In the genomic region with DNA sequence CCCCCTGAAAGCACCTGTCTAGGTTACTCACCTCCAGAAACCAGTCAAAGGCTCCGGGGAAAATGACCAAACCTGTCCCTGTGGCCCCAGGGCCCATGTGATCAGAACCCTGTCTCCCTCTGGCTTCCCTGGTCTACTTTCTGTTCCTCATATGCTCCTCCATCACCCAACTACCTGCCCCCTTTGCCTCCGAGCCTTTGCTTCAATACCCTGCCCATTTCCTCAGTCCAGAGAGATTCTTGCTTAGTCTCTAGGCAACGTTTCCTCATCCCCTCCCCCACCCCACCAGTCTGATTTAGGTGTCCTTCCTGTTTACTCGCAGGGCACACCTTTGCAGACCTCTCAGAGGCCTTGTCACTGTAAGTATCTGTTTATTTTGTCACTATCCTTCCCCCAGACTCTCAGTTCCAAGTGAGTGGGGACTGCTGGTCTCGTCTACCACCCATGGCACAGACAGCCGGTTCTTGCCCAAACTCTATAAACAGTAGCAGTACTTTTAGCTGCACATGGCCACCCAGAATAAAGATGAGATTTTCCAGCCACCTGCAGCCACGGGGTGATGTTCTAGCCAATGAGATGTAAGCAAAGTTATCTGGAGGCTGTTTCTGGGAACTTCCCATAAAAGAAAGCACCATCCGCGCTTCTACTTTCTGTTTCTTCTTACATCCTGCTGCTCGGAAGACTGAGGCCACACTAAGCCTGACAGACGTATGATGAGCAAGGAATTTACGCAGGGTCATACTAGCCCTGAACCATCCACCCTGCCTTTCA, we compare ENCODE assay signal across 8 cellular contexts. TPM values are rescaled to one million over a fixed set of nuclear protein-coding genes. Genes with fewer than 3 reads are reported as not detected.
DNase-seq lines count a peak whose midpoint lies in the region; ATAC-seq and TF ChIP-seq lines count a peak whose summit lies in the region.

No MANE protein-coding gene starts in this region.

- no peak for TF ChIP-seq CTCF in GM12864 (IDR thresholded peaks at IDR 0.05; ENCODE audit: low read depth, low read length, missing control alignments)
- no peak for TF ChIP-seq CTCF in vagina (IDR thresholded peaks at IDR 0.05)
- TF ChIP-seq CTCF in tibial artery (IDR thresholded peaks at IDR 0.05): no peak

- peak; percentile 89 for ATAC-seq in GM21717 (IDR thresholded peaks at IDR 0.05; ENCODE audit: unreplicated experiment)
- peak; percentile 73 to 85 for ATAC-seq in naive thymus-derived CD8-positive, alpha-beta T cell

- H3K9me3 Mint-ChIP-seq in activated T-helper 1 cell treated with anti-CD3 and anti-CD28 coated beads, Interleukin-12 subunit alpha, Interleukin-12 subunit beta, Interleukin-2, Interleukin-4 antibody, amounts not matched to agents 30 ng/mL and 10 ng/mL and 1 ng/mL, durations not matched to agents 14 hours and 24 hours and 36 hours: no peaks in the 10 kb centered on the region
- H3K9me3 Mint-ChIP-seq in naive thymus-derived CD8-positive, alpha-beta T cell: no peaks in the 10 kb centered on the region

- intact Hi-C loops in activated T-helper 1 cell treated with anti-CD3 and anti-CD28 coated beads, Interleukin-12 subunit alpha, Interleukin-12 subunit beta, Interleukin-2, Interleukin-4 antibody, amounts not matched to agents 30 ng/mL and 10 ng/mL and 1 ng/mL, durations not matched to agents 14 hours and 24 hours and 36 hours (cut with micrococcal nuclease): loop anchor here (1.0 to 10.0 kb wide), 7 partner anchors 12 to 941 kb away; partner anchors contain the start of gene ELOVL5
- intact Hi-C loops in vagina (cut with DNase I) (no loop called here), tibial artery (cut with DNase I; ENCODE audit: low total_unique reads) (no loop called here)

- H3K27me3 Mint-ChIP-seq in activated T-helper 1 cell treated with anti-CD3 and anti-CD28 coated beads, Interleukin-12 subunit alpha, Interleukin-12 subunit beta, Interleukin-2, Interleukin-4 antibody, amounts not matched to agents 30 ng/mL and 10 ng/mL and 1 ng/mL, durations not matched to agents 14 hours and 24 hours and 36 hours (ENCODE audit: insufficient read depth): no peaks in the 10 kb centered on the region
- H3K27me3 Mint-ChIP-seq in naive thymus-derived CD8-positive, alpha-beta T cell: no peaks in the 10 kb centered on the region

- H3K36me3 ChIP-seq in vagina (no peaks in the 10 kb centered on the region), tibial artery (peaks cover 0 to 3% (median 0%) of the 10 kb centered on the region in 3 donors)

- H3K27ac Mint-ChIP-seq in activated T-helper 1 cell treated with anti-CD3 and anti-CD28 coated beads, Interleukin-12 subunit alpha, Interleukin-12 subunit beta, Interleukin-2, Interleukin-4 antibody, amounts not matched to agents 30 ng/mL and 10 ng/mL and 1 ng/mL, durations not matched to agents 14 hours and 24 hours and 36 hours: peak overlapping the region; percentile 96
- peak overlapping the region; percentile 96 to 100 (median 100) for H3K27ac Mint-ChIP-seq in naive thymus-derived CD8-positive, alpha-beta T cell

- H3K4me1 Mint-ChIP-seq in activated T-helper 1 cell treated with anti-CD3 and anti-CD28 coated beads, Interleukin-12 subunit alpha, Interleukin-12 subunit beta, Interleukin-2, Interleukin-4 antibody, amounts not matched to agents 30 ng/mL and 10 ng/mL and 1 ng/mL, durations not matched to agents 14 hours and 24 hours and 36 hours (ENCODE audit: low read depth): peaks cover 89% of the 10 kb centered on the region
- H3K4me1 Mint-ChIP-seq in naive thymus-derived CD8-positive, alpha-beta T cell: peaks cover 43 to 96% (median 89%) of the 10 kb centered on the region in 4 donors

- peak overlapping the region; percentile 25 for H3K27ac ChIP-seq in vagina
- no peak overlapping the region for H3K27ac ChIP-seq in tibial artery

- POLR2A ChIA-PET in naive thymus-derived CD8-positive, alpha-beta T cell (lab: Charles Lee): interaction anchor here (0.8 to 6.1 kb wide), 8 partner anchors 9 to 48 kb away, joined by 3 to 75 read pairs (median 8); partner anchors contain the start of gene ELOVL5

- H3K4me1 ChIP-seq in vagina: peaks cover 9% of the 10 kb centered on the region
- H3K4me1 ChIP-seq in tibial artery: peaks cover 0 to 6% (median 0%) of the 10 kb centered on the region in 4 donors

- H3K36me3 Mint-ChIP-seq in activated T-helper 1 cell treated with anti-CD3 and anti-CD28 coated beads, Interleukin-12 subunit alpha, Interleukin-12 subunit beta, Interleukin-2, Interleukin-4 antibody, amounts not matched to agents 30 ng/mL and 10 ng/mL and 1 ng/mL, durations not matched to agents 14 hours and 24 hours and 36 hours (ENCODE audit: low read depth): peaks cover 39% of the 10 kb centered on the region
- peaks cover 0 to 2% (median 0%) of the 10 kb centered on the region in 3 donors for H3K36me3 Mint-ChIP-seq in naive thymus-derived CD8-positive, alpha-beta T cell

- H3K4me3 ChIP-seq in GM12864 (ENCODE audit: low read depth, low read length): peak overlapping the region; percentile 30
- H3K4me3 ChIP-seq in vagina: no peak overlapping the region
- H3K4me3 ChIP-seq in tibial artery: no peak overlapping the region

- no peaks in the 10 kb centered on the region for H3K9me3 ChIP-seq in vagina
- H3K9me3 ChIP-seq in tibial artery: no peaks in the 10 kb centered on the region

- H3K27me3 ChIP-seq in vagina (no peaks in the 10 kb centered on the region), tibial artery (no peaks in the 10 kb centered on the region)

- no peak for TF ChIP-seq POLR2A in vagina (IDR thresholded peaks at IDR 0.05)

- H3K4me3 Mint-ChIP-seq in activated T-helper 1 cell treated with anti-CD3 and anti-CD28 coated beads, Interleukin-12 subunit alpha, Interleukin-12 subunit beta, Interleukin-2, Interleukin-4 antibody, amounts not matched to agents 30 ng/mL and 10 ng/mL and 1 ng/mL, durations not matched to agents 14 hours and 24 hours and 36 hours: peak overlapping the region; percentile 78
- H3K4me3 Mint-ChIP-seq in naive thymus-derived CD8-positive, alpha-beta T cell: peak overlapping the region; percentile 84 to 99 (median 90)

- DNase-seq in GM12864 (ENCODE audit: low read depth) (peak; percentile 89), NCI-H510A (lab: John Stamatoyannopoulos, UW) (peak; percentile 82), vagina (ENCODE audit: extremely low spot score in 2 of 2) (no peak), tibial artery (no peak), NCI-H345 treated with DMSO at 0.1 percent for 48 hours (lab: John Stamatoyannopoulos, UW; ENCODE audit: unreplicated experiment) (no peak)
- DNase-seq in activated T-helper 1 cell treated with anti-CD3 and anti-CD28 coated beads, Interleukin-12 subunit alpha, Interleukin-12 subunit beta, Interleukin-2, Interleukin-4 antibody, amounts not matched to agents 30 ng/mL and 10 ng/mL and 1 ng/mL, durations not matched to agents 14 hours and 24 hours and 36 hours (ENCODE audit: low spot score): peak; percentile 74
- DNase-seq in naive thymus-derived CD8-positive, alpha-beta T cell: peak; percentile 28 to 89 (median 72)

RNA-seq across cellular contexts. Expression of gene ELOVL5, which starts 13.3 kb away (rescaled TPM):
- 121 and 131 TPM in 2 replicates for total RNA-seq in activated T-helper 1 cell treated with anti-CD3 and anti-CD28 coated beads, Interleukin-12 subunit alpha, Interleukin-12 subunit beta, Interleukin-2, Interleukin-4 antibody, amounts not matched to agents 30 ng/mL and 10 ng/mL and 1 ng/mL, durations not matched to agents 14 hours and 24 hours and 36 hours
- total RNA-seq in naive thymus-derived CD8-positive, alpha-beta T cell: 10 to 100 TPM; 59.4 to 67.4 TPM
- polyA plus RNA-seq in naive thymus-derived CD8-positive, alpha-beta T cell: 10 to 100 TPM; 32.5 to 38.1 (median 33.0) TPM
- total RNA-seq in vagina: 42.5 TPM

Comparison
In these comparisons a context has a peak if more than half of its experiments do, and no peak if none do; other contexts are left out.
1. DNase-seq: peak in GM12864 (single experiment), NCI-H510A (single experiment), activated T-helper 1 cell treated with anti-CD3 and anti-CD28 coated beads, Interleukin-12 subunit alpha, Interleukin-12 subunit beta, Interleukin-2, Interleukin-4 antibody, amounts not matched to agents 30 ng/mL and 10 ng/mL and 1 ng/mL, durations not matched to agents 14 hours and 24 hours and 36 hours (single experiment) and naive thymus-derived CD8-positive, alpha-beta T cell (10 of 10); none in vagina (0 of 2), tibial artery (0 of 2) and NCI-H345 treated with DMSO at 0.1 percent for 48 hours (single experiment).